Comparison of ENCODE assay signal across 17 cellular contexts in the genomic region with DNA sequence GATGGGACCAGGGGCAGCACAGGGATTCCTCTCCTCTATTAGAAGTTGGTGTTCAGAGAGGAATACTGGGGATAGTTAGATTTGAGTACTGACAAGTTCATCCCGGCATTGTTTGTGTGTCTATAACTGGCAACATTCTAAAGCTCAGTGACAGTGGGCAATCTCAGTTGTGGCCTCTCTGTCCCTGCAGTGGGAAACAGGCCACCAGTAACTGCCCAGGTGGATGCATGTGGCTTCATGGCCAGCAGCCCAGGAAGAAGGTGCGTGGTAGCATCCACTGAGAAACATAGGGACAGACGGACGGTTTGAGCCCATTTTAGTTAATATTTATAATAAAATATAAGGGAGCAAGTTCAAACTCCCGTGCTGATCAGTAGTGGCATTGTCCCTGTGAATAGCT. TPM values are rescaled to one million over a fixed set of nuclear protein-coding genes. Genes with fewer than 3 reads are reported as not detected.
DNase-seq lines count a peak whose midpoint lies in the region; ATAC-seq, FAIRE-seq and TF ChIP-seq lines count a peak whose summit lies in the region.
"Had no signal": no experiment of that assay in that cellular context is flagged by ENCODE, and none has a peak within 500 bp of the region (broad histone marks: within the 10 kb centered on the region; RNA-seq: fewer than 3 reads in every experiment).

No MANE protein-coding gene starts in this region.

- DNase-seq in GM23338 (ENCODE audit: low spot score) (no peak), SJSA1 (ENCODE audit: low read depth in 1 of 2, low spot score in 2 of 2) (no peak), endothelial cell of umbilical vein (ENCODE audit: low read depth, low spot score) (no peak), spleen (peak; percentile 10), NCI-H2107 (lab: John Stamatoyannopoulos, UW) (no peak), UCSD-AML1 (lab: John Stamatoyannopoulos, UW; ENCODE audit: unreplicated experiment) (no peak)
- DNase-seq in stimulated activated CD4-positive, alpha-beta T cell treated with anti-CD3 and anti-CD28 coated beads, Interleukin-4, amount 100 ng/mL, for 4 hours = no peak
- DNase-seq: DMS 273 treated with DMSO at 0.1 percent for 48 hours, MG63, NCI-H1105, NCI-H187, NCI-H2171 treated with DMSO at 0.1 percent for 48 hours, NCI-H774, SHP77 treated with DMSO at 0.1 percent for 48 hours had no signal

- WGBS in spleen, 5 donors = 88 to 95% (median 93%) methylated on average over 5 of the region's 5 CpGs

- no peaks in the 10 kb centered on the region for H3K9me2 ChIP-seq in GM23338 (ENCODE audit: insufficient read depth)

- dilution Hi-C loops in endothelial cell of umbilical vein (cut with MboI; ENCODE audit: extremely low pct_ligation_motif_present, low sequenced_read_pairs) = no loop called here

- no peak for ATAC-seq in GM23338
- ATAC-seq: HepG2, Panc1 had no signal

- intact Hi-C loops in endothelial cell of umbilical vein (cut with micrococcal nuclease) = loop anchor here (1.0 to 5.0 kb wide), 2 partner anchors 36 to 48 kb away; no protein-coding TSS in a partner anchor
- intact Hi-C loops in spleen (cut with DNase I; ENCODE audit: low total_unique reads) = no loop called here

- no peak overlapping the region for H3K4me3 Mint-ChIP-seq in GM23338

- H3K36me3 ChIP-seq in GM23338 (ENCODE audit: insufficient read depth) (0 out of 2 replicates have a peak, but pooled peaks cover 3% of the 10 kb centered on the region), SJSA1 (peaks cover 23% of the 10 kb centered on the region), endothelial cell of umbilical vein (ENCODE audit: control insufficient read depth in 2 of 2, extremely low read depth in 1 of 2, insufficient read depth in 2 of 2, low read length in 2 of 2) (peaks cover 10 to 19% of the 10 kb centered on the region in 2 experiments), spleen (peaks cover 0 to 40% (median 11%) of the 10 kb centered on the region in 6 donors)

- H4K20me1 ChIP-seq in GM23338 (replicated peaks; ENCODE audit: insufficient read depth) (no peaks in the 10 kb centered on the region; the same call in 1 of the 2 replicates), endothelial cell of umbilical vein (replicated peaks; ENCODE audit: control insufficient read depth, extremely low read depth, insufficient read depth, low read length) (no peaks in the 10 kb centered on the region)

- FAIRE-seq in endothelial cell of umbilical vein (lab: Jason Lieb, UNC) = no peak
- FAIRE-seq: H54, HepG2 had no signal

- peaks cover 9% of the 10 kb centered on the region for H3K27me3 Mint-ChIP-seq in GM23338 (ENCODE audit: insufficient read depth, low read depth, poor library complexity)

- H2AFZ ChIP-seq in GM23338 (no peak overlapping the region), endothelial cell of umbilical vein (ENCODE audit: low read depth, low read length) (no peak overlapping the region)

- CTCF ChIA-PET in endothelial cell of umbilical vein (lab: Charles Lee) = interaction anchor here (1.0 to 1.6 kb wide), 3 partner anchors 9 to 27 kb away, joined by 3 to 9 read pairs (median 4); no protein-coding TSS in a partner anchor

- H3K4me1 Mint-ChIP-seq in GM23338 = peaks cover 12% of the 10 kb centered on the region

- 0 out of 2 replicates have a peak, but pooled peaks cover 6% of the 10 kb centered on the region for H3K79me2 ChIP-seq in GM23338 (replicated peaks; ENCODE audit: insufficient read depth)
- peaks cover under 1% of the 10 kb centered on the region for H3K79me2 ChIP-seq in endothelial cell of umbilical vein (ENCODE audit: control insufficient read depth, insufficient read depth, low read length)

- peaks cover 3% of the 10 kb centered on the region; the same call in 1 of the 2 replicates for H3K4me1 ChIP-seq in GM23338 (ENCODE audit: insufficient read depth)
- peaks cover 22% of the 10 kb centered on the region for H3K4me1 ChIP-seq in SJSA1 (replicated peaks)
- peaks cover 20% of the 10 kb centered on the region for H3K4me1 ChIP-seq in endothelial cell of umbilical vein (ENCODE audit: control insufficient read depth, extremely low read depth, insufficient read depth, low read length)
- peaks cover 5 to 65% (median 36%) of the 10 kb centered on the region in 6 donors for H3K4me1 ChIP-seq in spleen

- no peaks in the 10 kb centered on the region for H3F3A ChIP-seq in GM23338 (replicated peaks; ENCODE audit: low read depth)

- H3K27ac Mint-ChIP-seq in GM23338 = no peak overlapping the region

- H3K9ac ChIP-seq in endothelial cell of umbilical vein (replicated peaks; ENCODE audit: extremely low read depth, insufficient read depth, low read length) = no peak overlapping the region

- TF ChIP-seq CTCF in GM23338 (conservative IDR thresholded peaks at IDR 0.05; ENCODE audit: low read depth in 2 of 2) = no peak
- no peak for TF ChIP-seq CTCF in endothelial cell of umbilical vein (IDR thresholded peaks at IDR 0.05; ENCODE audit: extremely low read depth in 1 of 2, insufficient read depth in 1 of 2, low read depth in 1 of 2, low read length in 2 of 2)
- no peak for TF ChIP-seq CTCF in spleen (IDR thresholded peaks at IDR 0.05 in 8 of 11, conservative IDR thresholded peaks at IDR 0.05 in 3 of 11)

- H3K9me1 ChIP-seq in endothelial cell of umbilical vein (replicated peaks; ENCODE audit: control insufficient read depth, extremely low read depth, insufficient read depth, low read length) = no peaks in the 10 kb centered on the region

- no TSS peak for BruUV-seq in endothelial cell of umbilical vein (replicated peaks; lab: Mats Ljungman, UMichigan)

- H3K27me3 ChIP-seq in GM23338 (ENCODE audit: insufficient read depth) = no peaks in the 10 kb centered on the region
- H3K27me3 ChIP-seq in SJSA1 (replicated peaks) = no peaks in the 10 kb centered on the region
- no peaks in the 10 kb centered on the region for H3K27me3 ChIP-seq in endothelial cell of umbilical vein (ENCODE audit: control insufficient read depth in 2 of 2, insufficient read depth in 2 of 2, low read length in 2 of 2)
- peaks cover 0 to 37% (median 0%) of the 10 kb centered on the region in 7 donors for H3K27me3 ChIP-seq in spleen (replicated peaks in 1 of 7)
- H3K27me3 ChIP-seq: MG63 had no signal

- no peak overlapping the region for H3K4me3 ChIP-seq in GM23338
- H3K4me3 ChIP-seq in SJSA1 = no peak overlapping the region
- H3K4me3 ChIP-seq in endothelial cell of umbilical vein (replicated peaks in 1 of 3; ENCODE audit: insufficient read depth in 1 of 3, low read depth in 1 of 3, low read length in 3 of 3) = no peak overlapping the region
- no peak overlapping the region for H3K4me3 ChIP-seq in spleen
- H3K4me3 ChIP-seq: MG63 had no signal

- POLR2A ChIA-PET in endothelial cell of umbilical vein (lab: Charles Lee) = no interaction called here

- TF ChIP-seq POLR2A in endothelial cell of umbilical vein (IDR thresholded peaks at IDR 0.05; ENCODE audit: low read depth, low read length) (no peak), spleen (IDR thresholded peaks at IDR 0.05) (no peak)

- H3K9me3 Mint-ChIP-seq in GM23338 = no peaks in the 10 kb centered on the region; the same call in 2 of the 3 replicates

- no peak overlapping the region for H3K4me2 ChIP-seq in GM23338
- H3K4me2 ChIP-seq in endothelial cell of umbilical vein (ENCODE audit: insufficient read depth, low read length) = peak overlapping the region; percentile 83

- H3K36me3 Mint-ChIP-seq in GM23338 (ENCODE audit: low read depth) = peaks cover 38% of the 10 kb centered on the region

- H3K9me3 ChIP-seq in SJSA1 (replicated peaks) = no peaks in the 10 kb centered on the region
- no peaks in the 10 kb centered on the region for H3K9me3 ChIP-seq in endothelial cell of umbilical vein (replicated peaks; ENCODE audit: control insufficient read depth, insufficient read depth, low read length)
- H3K9me3 ChIP-seq in spleen = no peaks in the 10 kb centered on the region
- H3K9me3 ChIP-seq: MG63 had no signal

- H3K27ac ChIP-seq in GM23338 (ENCODE audit: low read depth) (0 out of 2 replicates have a peak overlapping the region, but pooled peaks have one; percentile 45), SJSA1 (peak overlapping the region; percentile 82), endothelial cell of umbilical vein (ENCODE audit: insufficient read depth, low read depth, low read length) (peak overlapping the region; percentile 98), spleen (peak overlapping the region in 5 of 8 donors; percentile 68 to 79 (median 71))

TF ChIP-seq in GM23338, 12 proteins besides CTCF, POLR2A, EP300 and RAD21 (continues in another document):
- TF ChIP-seq, protein P1, sequence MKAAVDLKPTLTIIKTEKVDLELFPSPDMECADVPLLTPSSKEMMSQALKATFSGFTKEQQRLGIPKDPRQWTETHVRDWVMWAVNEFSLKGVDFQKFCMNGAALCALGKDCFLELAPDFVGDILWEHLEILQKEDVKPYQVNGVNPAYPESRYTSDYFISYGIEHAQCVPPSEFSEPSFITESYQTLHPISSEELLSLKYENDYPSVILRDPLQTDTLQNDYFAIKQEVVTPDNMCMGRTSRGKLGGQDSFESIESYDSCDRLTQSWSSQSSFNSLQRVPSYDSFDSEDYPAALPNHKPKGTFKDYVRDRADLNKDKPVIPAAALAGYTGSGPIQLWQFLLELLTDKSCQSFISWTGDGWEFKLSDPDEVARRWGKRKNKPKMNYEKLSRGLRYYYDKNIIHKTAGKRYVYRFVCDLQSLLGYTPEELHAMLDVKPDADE (IDR thresholded peaks at IDR 0.05) = no peak

TF ChIP-seq in endothelial cell of umbilical vein, 7 proteins besides CTCF, POLR2A, EP300 and RAD21 (continues in another document):
- no peak for TF ChIP-seq GATA2 (IDR thresholded peaks at IDR 0.05; ENCODE audit: insufficient read depth, insufficient read length, low read depth, low read length)
- TF ChIP-seq EZH2 (IDR thresholded peaks at IDR 0.05; ENCODE audit: borderline replicate concordance, low read depth, low read length, severe bottlenecking) = no peak
- TF ChIP-seq MYC (IDR thresholded peaks at IDR 0.05; ENCODE audit: low read depth, low read length) = no peak
- TF ChIP-seq FOS (IDR thresholded peaks at IDR 0.05; ENCODE audit: borderline replicate concordance, insufficient read depth, low read length) = no peak

RNA-seq across cellular contexts. Expression of a gene that starts 51.5 kb away (rescaled TPM):
- total RNA-seq in GM23338 (2014; rRNA removed; shearing (Covaris generic)) = 47.2 and 63.5 TPM in 2 replicates
- polyA plus RNA-seq in GM23338 (2016; fragmentation: Nextera tagmentation; extraction: Ambion mirVana) (28.6 and 35.2 TPM in 2 replicates), endothelial cell of umbilical vein (55.8 and 66.0 TPM in 2 replicates), spleen (1 to 10 TPM; 4.3 to 8.1 (median 5.8) TPM)
- 25.9 and 28.0 TPM in 2 replicates for total RNA-seq in SJSA1 (2014; rRNA removed; shearing (Covaris generic))
- total RNA-seq in endothelial cell of umbilical vein (17.9 and 20.5 TPM in 2 replicates), spleen (10 to 100 TPM in 1 of 7 donors, 1 to 10 TPM in 6; 6.4 to 14.1 (median 7.3) TPM)
- polyA plus RNA-seq in endothelial cell of umbilical vein (2011; cell fraction: cytosol; rRNA removed) = 61.3 TPM in 2 replicates
- polyA plus RNA-seq in endothelial cell of umbilical vein (2011; cell fraction: nucleus; rRNA removed) = 32.8 and 53.9 TPM in 2 replicates
- 21.0 and 27.2 TPM in 2 replicates for polyA plus RNA-seq in endothelial cell of umbilical vein (2012)
- polyA minus RNA-seq in endothelial cell of umbilical vein = 40.3 and 46.5 TPM in 2 replicates
- 20.5 TPM for polyA minus RNA-seq in endothelial cell of umbilical vein (2011; cell fraction: cytosol; rRNA and poly(A)+ RNA removed)
- polyA minus RNA-seq in endothelial cell of umbilical vein (2011; cell fraction: nucleus; rRNA and poly(A)+ RNA removed) = 13.0 and 17.7 TPM in 2 replicates

Comparison
In these comparisons a context has a peak if more than half of its experiments do, and no peak if none do; other contexts are left out.
1. H3K27ac ChIP-seq: peak in every context shown above with its lines; median percentile 98 in endothelial cell of umbilical vein; 82 in SJSA1; 71 in spleen; 45 in GM23338.